Comparison of ENCODE assay signal across 8 cellular contexts in genomic region chr15:70099167-70099965, GRCh38. TPM values are rescaled to one million over a fixed set of nuclear protein-coding genes. Genes with fewer than 3 reads are reported as not detected.
DNase-seq lines count a peak whose midpoint lies in the region; ATAC-seq and TF ChIP-seq lines count a peak whose summit lies in the region.

No MANE protein-coding gene starts in this region.

- no peaks in the 10 kb centered on the region for H3K9me1 ChIP-seq in IMR-90 (ENCODE audit: insufficient read depth, low read length)

- no peak overlapping the region for H3K23ac ChIP-seq in IMR-90 (ENCODE audit: low read depth, low read length)

- peak overlapping the region; percentile 48 for H2BK5ac ChIP-seq in IMR-90 (ENCODE audit: low read depth, low read length, poor library complexity, severe bottlenecking)

- H3K36me3 ChIP-seq in IMR-90 (ENCODE audit: control insufficient read depth, insufficient read depth, low read length) (no peaks in the 10 kb centered on the region), OCI-LY7 (ENCODE audit: insufficient read depth, low read length) (peaks cover 9% of the 10 kb centered on the region)

- peak overlapping the region; percentile 96 for H2AK9ac ChIP-seq in IMR-90 (replicated peaks; ENCODE audit: low read depth, low read length, poor library complexity)

- H3K9me3 ChIP-seq in IMR-90 (ENCODE audit: control insufficient read depth, insufficient read depth, low read length) (no peaks in the 10 kb centered on the region), OCI-LY7 (ENCODE audit: low read length) (no peaks in the 10 kb centered on the region)

- no peak overlapping the region for H2BK15ac ChIP-seq in IMR-90 (ENCODE audit: low read depth, low read length)

- POLR2A ChIA-PET in IMR-90 (lab: Charles Lee; ENCODE audit: unreplicated experiment): interaction anchor here (0.5 to 0.7 kb wide), 3 partner anchors 242 to 1690 kb away, joined by 3 to 4 read pairs (median 3); no protein-coding TSS in a partner anchor
- POLR2A ChIA-PET in OCI-LY7 (lab: Charles Lee): interaction anchor here (0.6 to 0.7 kb wide), 3 partner anchors 70 to 562 kb away, joined by 3 to 4 read pairs (median 4); no protein-coding TSS in a partner anchor

- 2% methylated on average over 11 of the region's 69 CpGs; no CpG with 5 or more reads in 1 of the 2 experiments for whole genome bisulfite sequencing in IMR-90 (ENCODE audit: extremely low coverage in 2 of 2, insufficient read length in 1 of 2), 2 experiments

- no peak for TF ChIP-seq RAD21 in IMR-90 (IDR thresholded peaks at IDR 0.05; ENCODE audit: low read length)

- peaks cover 22% of the 10 kb centered on the region; the same call in 1 of the 2 replicates for H3K79me2 ChIP-seq in OCI-LY7 (ENCODE audit: insufficient read depth, low read depth, low read length)

- no peak overlapping the region for H3K14ac ChIP-seq in IMR-90 (replicated peaks; ENCODE audit: low read depth, low read length)

- H3K27ac ChIP-seq in IMR-90 (ENCODE audit: insufficient read depth, low read length) (peak overlapping the region; percentile 65), OCI-LY7 (ENCODE audit: low read depth, low read length, poor library complexity, severe bottlenecking) (peak overlapping the region; percentile 44)

- H4K20me1 ChIP-seq in IMR-90 (ENCODE audit: insufficient read depth, low read length) (peaks cover 10% of the 10 kb centered on the region), OCI-LY7 (ENCODE audit: insufficient read depth, low read length) (peaks cover 9% of the 10 kb centered on the region)

- peak overlapping the region; percentile 65 for H3K4ac ChIP-seq in IMR-90 (ENCODE audit: low read depth, low read length)

- no peak overlapping the region; the same call in 1 of the 2 replicates for H3K18ac ChIP-seq in IMR-90 (ENCODE audit: low read depth, low read length)

- peak overlapping the region; percentile 26; the same call in 1 of the 2 replicates for H3K56ac ChIP-seq in IMR-90 (ENCODE audit: extremely low read depth, insufficient read depth, low read length)

- H4K8ac ChIP-seq in IMR-90 (ENCODE audit: low read depth in 2 of 2, low read length in 2 of 2): peak overlapping the region; percentile 25 to 81; a peak in 2 of 4 replicates

- H2AFZ ChIP-seq in IMR-90 (replicated peaks; ENCODE audit: low read length, poor library complexity) (peak overlapping the region; percentile 84), OCI-LY7 (ENCODE audit: low read length) (no peak overlapping the region)

- peak; percentile 48 for ATAC-seq in GM21526 (IDR thresholded peaks at IDR 0.05; ENCODE audit: low FRiP score, unreplicated experiment)
- peak; percentile 57 for ATAC-seq in IMR-90 (ENCODE audit: low read depth)

- H2BK120ac ChIP-seq in IMR-90 (ENCODE audit: low read depth, low read length): no peak overlapping the region

- in situ Hi-C loops in IMR-90 (cut with MboI; ENCODE audit: low sequenced_read_pairs): loop anchor here (25.0 kb wide), 1 partner anchor 388 kb away; no protein-coding TSS in a partner anchor

- dilution Hi-C loops in IMR-90 (cut with HindIII; ENCODE audit: low sequenced_read_pairs, unreplicated experiment): no loop called here

- intact Hi-C loops in IMR-90 (cut with micrococcal nuclease): loop anchor here (2.0 to 10.0 kb wide), 5 partner anchors 37 to 623 kb away; no protein-coding TSS in a partner anchor
- intact Hi-C loops in OCI-LY7 (cut with micrococcal nuclease; ENCODE audit: unreplicated experiment): loop anchor here (1.0 to 10.0 kb wide), 7 partner anchors 62 to 647 kb away; partner anchors contain the start of gene RPLP1

- peak overlapping the region; percentile 72 for H4K91ac ChIP-seq in IMR-90 (ENCODE audit: insufficient read depth, low read depth, low read length)

- peaks cover 5 to 10% of the 10 kb centered on the region in 2 experiments; a peak in 3 of 4 replicates for H3K79me1 ChIP-seq in IMR-90 (ENCODE audit: low read depth in 1 of 2, low read length in 2 of 2)

- H3K4me3 ChIP-seq in IMR-90 (ENCODE audit: insufficient read depth, low read depth, low read length) (peak overlapping the region; percentile 37), OCI-LY7 (ENCODE audit: low read depth, low read length, poor library complexity, severe bottlenecking) (peak overlapping the region; percentile 69)

- no TSS peak for BruUV-seq in IMR-90 (replicated peaks; lab: Mats Ljungman, UMichigan)
- no TSS peak for BruUV-seq in OCI-LY7 (replicated peaks; lab: Mats Ljungman, UMichigan)

- TF ChIP-seq CTCF in IMR-90 (conservative IDR thresholded peaks at IDR 0.05; ENCODE audit: low read depth, low read length) (no peak), OCI-LY7 (conservative IDR thresholded peaks at IDR 0.05; ENCODE audit: low read length) (no peak)

- peak overlapping the region; percentile 32 for H3K4me2 ChIP-seq in IMR-90 (ENCODE audit: low read depth, low read length)
- peak overlapping the region; percentile 74 for H3K4me2 ChIP-seq in OCI-LY7 (ENCODE audit: low read length)

- no peak overlapping the region for H4K5ac ChIP-seq in IMR-90 (ENCODE audit: low read depth, low read length)

- peaks cover 22% of the 10 kb centered on the region for H3K4me1 ChIP-seq in IMR-90 (ENCODE audit: control insufficient read depth, insufficient read depth, low read length)
- peaks cover 73% of the 10 kb centered on the region for H3K4me1 ChIP-seq in OCI-LY7 (ENCODE audit: insufficient read depth, low read length, poor library complexity, severe bottlenecking)

- H3K9me2 ChIP-seq in OCI-LY7 (ENCODE audit: insufficient read depth, low read length): no peaks in the 10 kb centered on the region

- peak; percentile 90 for TF ChIP-seq POLR2A in IMR-90 (IDR thresholded peaks at IDR 0.05; ENCODE audit: low read depth, low read length)

- no peak overlapping the region for H2AK5ac ChIP-seq in IMR-90 (ENCODE audit: low read depth, low read length)

- H3K9ac ChIP-seq in IMR-90 (ENCODE audit: low read depth, low read length): peak overlapping the region; percentile 41

- CTCF ChIA-PET in IMR-90 (lab: Yijun Ruan, JAX) (interaction anchor here (0.8 kb wide), 1 partner anchor 12 kb away, joined by 5 read pairs; no protein-coding TSS in a partner anchor), OCI-LY7 (lab: Charles Lee; ENCODE audit: unreplicated experiment) (interaction anchor here (0.6 to 1.3 kb wide), 2 partner anchors 120 to 230 kb away, joined by 3 to 5 read pairs; no protein-coding TSS in a partner anchor)

- H3K27me3 ChIP-seq in IMR-90 (ENCODE audit: control insufficient read depth, insufficient read depth, low read length): peaks cover 20% of the 10 kb centered on the region

- H2BK20ac ChIP-seq in IMR-90 (ENCODE audit: low read depth, low read length): no peak overlapping the region

- DNase-seq in D341Med (ENCODE audit: low spot score) (peak; percentile 100), IMR-90 (peak; percentile 99), OCI-LY7 (ENCODE audit: low spot score) (peak; percentile 100), activated T-cell treated with anti-CD3 and anti-CD28 coated beads for 4 hours (peak; percentile 100), epidermal melanocyte (ENCODE audit: insufficient read length, low spot score) (peak; percentile 99), middle frontal gyrus (ENCODE audit: extremely low spot score, low spot score) (peak; percentile 99)
- peak; percentile 100 for DNase-seq in stimulated activated CD8-positive, alpha-beta memory T cell treated with anti-CD3 and anti-CD28 coated beads, Interleukin-2, amount 100 ng/mL, for 1 hour (ENCODE audit: low read depth in 2 of 2)

TF ChIP-seq in IMR-90, 13 proteins besides CTCF, POLR2A, EP300 and RAD21:
- TF ChIP-seq USF2 (IDR thresholded peaks at IDR 0.05; ENCODE audit: low read depth, low read length): peak; percentile 92
- no peak for TF ChIP-seq RCOR1 (IDR thresholded peaks at IDR 0.05; ENCODE audit: insufficient replicate concordance, low read length)
- TF ChIP-seq MAFK (IDR thresholded peaks at IDR 0.05; ENCODE audit: low read depth, low read length): no peak
- 0 out of 2 replicates have a peak, but pooled peaks have one; percentile 78 for TF ChIP-seq CHD1 (IDR thresholded peaks at IDR 0.05; ENCODE audit: low read depth, low read length)
- TF ChIP-seq NFE2L2 (IDR thresholded peaks at IDR 0.05; ENCODE audit: low read depth, low read length): peak; percentile 38; the same call in 1 of the 2 replicates
- TF ChIP-seq RFX5 (IDR thresholded peaks at IDR 0.05; ENCODE audit: low read depth, low read length): no peak
- peak; percentile 54; the same call in 1 of the 2 replicates for TF ChIP-seq MAZ (IDR thresholded peaks at IDR 0.05; ENCODE audit: borderline replicate concordance, low read depth, low read length)
- TF ChIP-seq SMC3 (IDR thresholded peaks at IDR 0.05; ENCODE audit: low read depth, low read length): no peak
- peak; percentile 47; the same call in 1 of the 2 replicates for TF ChIP-seq BHLHE40 (IDR thresholded peaks at IDR 0.05; ENCODE audit: low read depth, low read length)
- TF ChIP-seq MXI1 (IDR thresholded peaks at IDR 0.05; ENCODE audit: borderline replicate concordance, low read depth, low read length): peak; percentile 71
- peak; percentile 33 for TF ChIP-seq FOS (IDR thresholded peaks at IDR 0.05; ENCODE audit: low read depth, low read length)
- no peak for TF ChIP-seq ELK1 (IDR thresholded peaks at IDR 0.05; ENCODE audit: borderline replicate concordance, low read depth, low read length)
- TF ChIP-seq CEBPB (IDR thresholded peaks at IDR 0.05; ENCODE audit: low read depth, low read length): no peak

RNA-seq across cellular contexts. Expression of gene TLE3, which starts 1.6 kb away (rescaled TPM):
- total RNA-seq in IMR-90 (2012; rRNA removed) (5.6 and 6.5 TPM in 2 replicates), OCI-LY7 (2022) (31.9 and 35.7 TPM in 2 replicates)
- 15.2 and 16.3 TPM in 2 replicates for polyA plus RNA-seq in IMR-90 (2012; rRNA removed)
- polyA plus RNA-seq in IMR-90 (2012; cell fraction: cytosol; rRNA removed): 15.9 and 20.8 TPM in 2 replicates
- polyA plus RNA-seq in IMR-90 (2012; cell fraction: nucleus; rRNA removed; ENCODE audit: low replicate concordance): 43.1 and 63.1 TPM in 2 replicates
- total RNA-seq in OCI-LY7 (2014; rRNA removed; shearing (Covaris generic)): 19.7 and 37.9 TPM in 2 replicates

Comparison
In these comparisons a context has a peak if more than half of its experiments do, and no peak if none do; other contexts are left out.
1. Peak in every context shown above with its lines: DNase-seq, ATAC-seq, H3K4me3 ChIP-seq and H3K27ac ChIP-seq.